In the genomic region with DNA sequence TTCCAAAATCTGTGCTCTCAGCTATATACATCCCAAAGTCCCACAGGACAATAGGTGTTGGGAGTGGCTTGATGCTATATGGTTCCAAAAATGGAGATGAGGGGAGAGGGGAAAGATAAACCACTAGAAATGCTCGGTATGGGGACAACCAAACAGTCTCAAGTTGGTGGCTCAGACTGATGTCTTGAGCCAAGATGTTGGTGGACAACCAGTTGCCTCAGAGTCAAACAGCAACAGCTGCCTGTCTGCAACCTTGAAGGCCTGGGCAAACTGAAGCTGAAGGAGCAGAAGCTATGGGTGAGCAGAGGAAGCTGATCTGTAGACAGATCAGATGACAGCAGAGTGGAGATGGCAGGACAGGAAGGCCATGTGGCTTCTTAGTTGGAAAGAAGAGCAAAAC, we compare ENCODE assay signal across 26 cellular contexts. TPM values are rescaled to one million over a fixed set of nuclear protein-coding genes. Genes with fewer than 3 reads are reported as not detected.
DNase-seq lines count a peak whose midpoint lies in the region; ATAC-seq and TF ChIP-seq lines count a peak whose summit lies in the region.
"Had no signal": no experiment of that assay in that cellular context is flagged by ENCODE, and none has a peak within 500 bp of the region (broad histone marks: within the 10 kb centered on the region; RNA-seq: fewer than 3 reads in every experiment).

No MANE protein-coding gene starts in this region.

- no peak overlapping the region for H3K4me3 ChIP-seq in esophagus muscularis mucosa
- H3K4me3 ChIP-seq: skin epidermis, thoracic aorta, uterus had no signal

- H3K9me3 Mint-ChIP-seq in activated naive CD4-positive, alpha-beta T cell treated with anti-CD3 and anti-CD28 coated beads, Interleukin-2, amount 10 ng/mL, durations not matched to agents 7 days and 5 days, result no peaks in the 10 kb centered on the region
- no peaks in the 10 kb centered on the region for H3K9me3 Mint-ChIP-seq in activated B cell treated with CpG ODN at 0.5 μM for 24 hours
- H3K9me3 Mint-ChIP-seq in stimulated activated effector memory CD8-positive, alpha-beta T cell treated with anti-CD3 and anti-CD28 coated beads, Interleukin-12 subunit alpha, Interleukin-12 subunit beta, amount 100 ng/mL, for 72 hours, result no peaks in the 10 kb centered on the region
- no peaks in the 10 kb centered on the region for H3K9me3 Mint-ChIP-seq in mesothelial cell of epicardium
- H3K9me3 Mint-ChIP-seq: activated naive CD4-positive, alpha-beta T cell treated with anti-CD3 and anti-CD28 coated beads, Interleukin-2, amount 50 U/mL, for 72 hours; activated T-helper 1 cell treated with anti-CD3 and anti-CD28 coated beads, Interleukin-12 subunit alpha, Interleukin-12 subunit beta, Interleukin-2, Interleukin-4 antibody, amounts not matched to agents 30 ng/mL and 10 ng/mL and 1 ng/mL, durations not matched to agents 14 hours and 24 hours and 36 hours; CD4-positive, alpha-beta memory T cell; effector memory CD8-positive, alpha-beta T cell; memory B cell had no signal

- TF ChIP-seq CTCF in activated B cell treated with CpG ODN at 0.5 μM for 24 hours (IDR thresholded peaks at IDR 0.05), result no peak
- TF ChIP-seq CTCF in esophagus muscularis mucosa (IDR thresholded peaks at IDR 0.05), result no peak
- no peak for TF ChIP-seq CTCF in mesothelial cell of epicardium (IDR thresholded peaks at IDR 0.05; ENCODE audit: unreplicated experiment)

- H3K27me3 ChIP-seq in esophagus muscularis mucosa, result no peaks in the 10 kb centered on the region
- H3K27me3 ChIP-seq: uterus had no signal

- CTCF ChIA-PET in activated naive CD4-positive, alpha-beta T cell treated with anti-CD3 and anti-CD28 coated beads, Interleukin-2, amount 10 ng/mL, durations not matched to agents 7 days and 5 days (lab: Charles Lee), result interaction anchor here (1.0 kb wide), 1 partner anchor 84 kb away, joined by 4 read pairs; a partner anchor contains a TSS
- CTCF ChIA-PET in activated B cell treated with CpG ODN at 0.5 μM for 24 hours (lab: Charles Lee), result no interaction called here

- peak; percentile 4 for DNase-seq in activated naive CD4-positive, alpha-beta T cell treated with anti-CD3 and anti-CD28 coated beads, Interleukin-2, amount 10 ng/mL, durations not matched to agents 7 days and 5 days
- no peak for DNase-seq in activated naive CD4-positive, alpha-beta T cell (lab: John Stamatoyannopoulos, UW)
- DNase-seq in activated B cell treated with CpG ODN at 0.5 μM for 24 hours (no peak), esophagus muscularis mucosa (ENCODE audit: extremely low spot score) (peak; percentile 12), mesothelial cell of epicardium (ENCODE audit: low spot score in 2 of 2, unreplicated experiment in 2 of 2) (no peak), NCI-H2171 treated with DMSO at 0.1 percent for 48 hours (lab: John Stamatoyannopoulos, UW) (no peak)
- peak in 1 of 2 donors; percentile 30 for DNase-seq in stimulated activated effector memory CD8-positive, alpha-beta T cell treated with anti-CD3 and anti-CD28 coated beads, Interleukin-12 subunit alpha, Interleukin-12 subunit beta, amount 100 ng/mL, for 72 hours (ENCODE audit: low spot score in 2 of 2)
- DNase-seq: activated CD4-positive, alpha-beta T cell treated with anti-CD3 and anti-CD28 coated beads, Interleukin-2, amount 50 U/mL, for 1 hour; AML-193; CD4-positive, alpha-beta memory T cell; cortex of kidney; effector memory CD8-positive, alpha-beta T cell; glutamatergic neuron; GOT3; NCI-H510A; occipital lobe; SIG-M5; stimulated activated naive CD4-positive, alpha-beta T cell treated with Interleukin-2 at 50 U/mL for 16 hours had no signal

- H3K36me3 Mint-ChIP-seq in activated naive CD4-positive, alpha-beta T cell treated with anti-CD3 and anti-CD28 coated beads, Interleukin-2, amount 10 ng/mL, durations not matched to agents 7 days and 5 days, result peaks cover 37% of the 10 kb centered on the region
- H3K36me3 Mint-ChIP-seq in activated B cell treated with CpG ODN at 0.5 μM for 24 hours (ENCODE audit: low read depth) (peaks cover 66% of the 10 kb centered on the region), mesothelial cell of epicardium (peaks cover 12% of the 10 kb centered on the region)
- H3K36me3 Mint-ChIP-seq in stimulated activated effector memory CD8-positive, alpha-beta T cell treated with anti-CD3 and anti-CD28 coated beads, Interleukin-12 subunit alpha, Interleukin-12 subunit beta, amount 100 ng/mL, for 72 hours, result peaks cover 60% of the 10 kb centered on the region

- H3K27ac Mint-ChIP-seq in activated naive CD4-positive, alpha-beta T cell treated with anti-CD3 and anti-CD28 coated beads, Interleukin-2, amount 10 ng/mL, durations not matched to agents 7 days and 5 days, result no peak overlapping the region
- H3K27ac Mint-ChIP-seq in activated B cell treated with CpG ODN at 0.5 μM for 24 hours (no peak overlapping the region), mesothelial cell of epicardium (no peak overlapping the region)
- peak overlapping the region; percentile 43 for H3K27ac Mint-ChIP-seq in stimulated activated effector memory CD8-positive, alpha-beta T cell treated with anti-CD3 and anti-CD28 coated beads, Interleukin-12 subunit alpha, Interleukin-12 subunit beta, amount 100 ng/mL, for 72 hours
- H3K27ac Mint-ChIP-seq: activated T-helper 1 cell treated with anti-CD3 and anti-CD28 coated beads, Interleukin-12 subunit alpha, Interleukin-12 subunit beta, Interleukin-2, Interleukin-4 antibody, amounts not matched to agents 30 ng/mL and 10 ng/mL and 1 ng/mL, durations not matched to agents 14 hours and 24 hours and 36 hours; memory B cell had no signal

- intact Hi-C loops in activated B cell treated with CpG ODN at 0.5 μM for 24 hours (cut with micrococcal nuclease) (no loop called here), esophagus muscularis mucosa (cut with DNase I) (no loop called here)

- no peaks in the 10 kb centered on the region for H3K9me3 ChIP-seq in esophagus muscularis mucosa
- H3K9me3 ChIP-seq: thoracic aorta, uterus had no signal

- H3K4me1 Mint-ChIP-seq in activated naive CD4-positive, alpha-beta T cell treated with anti-CD3 and anti-CD28 coated beads, Interleukin-2, amount 10 ng/mL, durations not matched to agents 7 days and 5 days, result peaks cover 2% of the 10 kb centered on the region
- H3K4me1 Mint-ChIP-seq in activated B cell treated with CpG ODN at 0.5 μM for 24 hours (peaks cover 12% of the 10 kb centered on the region), mesothelial cell of epicardium (no peaks in the 10 kb centered on the region)
- H3K4me1 Mint-ChIP-seq in stimulated activated effector memory CD8-positive, alpha-beta T cell treated with anti-CD3 and anti-CD28 coated beads, Interleukin-12 subunit alpha, Interleukin-12 subunit beta, amount 100 ng/mL, for 72 hours, result peaks cover 25% of the 10 kb centered on the region

- peaks cover 57 to 78% (median 68%) of the 10 kb centered on the region in 4 donors for H3K4me1 ChIP-seq in esophagus muscularis mucosa

- H3K36me3 ChIP-seq in esophagus muscularis mucosa, result peaks cover 22 to 53% (median 37%) of the 10 kb centered on the region in 4 donors
- H3K36me3 ChIP-seq: uterus had no signal

- TF ChIP-seq EP300 in esophagus muscularis mucosa (IDR thresholded peaks at IDR 0.05), result no peak

- WGBS in esophagus muscularis mucosa, result 88% methylated on average over 1 of the region's 1 CpG

- TF ChIP-seq POLR2A in esophagus muscularis mucosa (IDR thresholded peaks at IDR 0.05; ENCODE audit: low read depth), result no peak

- H3K4me3 Mint-ChIP-seq in activated naive CD4-positive, alpha-beta T cell treated with anti-CD3 and anti-CD28 coated beads, Interleukin-2, amount 10 ng/mL, durations not matched to agents 7 days and 5 days, result no peak overlapping the region
- peak overlapping the region; percentile 15 for H3K4me3 Mint-ChIP-seq in activated B cell treated with CpG ODN at 0.5 μM for 24 hours
- no peak overlapping the region for H3K4me3 Mint-ChIP-seq in stimulated activated effector memory CD8-positive, alpha-beta T cell treated with anti-CD3 and anti-CD28 coated beads, Interleukin-12 subunit alpha, Interleukin-12 subunit beta, amount 100 ng/mL, for 72 hours
- no peak overlapping the region for H3K4me3 Mint-ChIP-seq in mesothelial cell of epicardium
- H3K4me3 Mint-ChIP-seq: activated T-helper 1 cell treated with anti-CD3 and anti-CD28 coated beads, Interleukin-12 subunit alpha, Interleukin-12 subunit beta, Interleukin-2, Interleukin-4 antibody, amounts not matched to agents 30 ng/mL and 10 ng/mL and 1 ng/mL, durations not matched to agents 14 hours and 24 hours and 36 hours; CD4-positive, alpha-beta memory T cell; effector memory CD8-positive, alpha-beta T cell; memory B cell had no signal

- POLR2A ChIA-PET in activated B cell treated with CpG ODN at 0.5 μM for 24 hours (lab: Charles Lee), result no interaction called here

- peak overlapping the region in 2 of 4 donors; percentile 67 to 82 for H3K27ac ChIP-seq in esophagus muscularis mucosa (replicated peaks in 1 of 4)
- H3K27ac ChIP-seq: skin epidermis, thoracic aorta, uterus, VCaP had no signal

- H3K27me3 Mint-ChIP-seq in activated naive CD4-positive, alpha-beta T cell treated with anti-CD3 and anti-CD28 coated beads, Interleukin-2, amount 10 ng/mL, durations not matched to agents 7 days and 5 days, result no peaks in the 10 kb centered on the region
- no peaks in the 10 kb centered on the region for H3K27me3 Mint-ChIP-seq in activated B cell treated with CpG ODN at 0.5 μM for 24 hours
- no peaks in the 10 kb centered on the region for H3K27me3 Mint-ChIP-seq in mesothelial cell of epicardium (ENCODE audit: low read depth)
- H3K27me3 Mint-ChIP-seq: CD4-positive, alpha-beta memory T cell; effector memory CD8-positive, alpha-beta T cell; memory B cell had no signal

- ATAC-seq in activated B cell treated with CpG ODN at 0.5 μM for 24 hours (ENCODE audit: low read depth), result no peak
- ATAC-seq in stimulated activated effector memory CD8-positive, alpha-beta T cell treated with anti-CD3 and anti-CD28 coated beads, Interleukin-12 subunit alpha, Interleukin-12 subunit beta, amount 100 ng/mL, for 72 hours, result no peak
- no peak for ATAC-seq in HG03469 (IDR thresholded peaks at IDR 0.05; ENCODE audit: unreplicated experiment)
- ATAC-seq: activated naive CD4-positive, alpha-beta T cell treated with anti-CD3 and anti-CD28 coated beads, Interleukin-2, amount 50 U/mL, for 72 hours; effector memory CD8-positive, alpha-beta T cell had no signal

RNA-seq across cellular contexts. Expression of a gene that starts 4.0 kb away (rescaled TPM):
- total RNA-seq in activated B cell treated with CpG ODN at 0.5 μM for 24 hours, result 29.1 and 30.5 TPM in 2 replicates
- total RNA-seq in esophagus muscularis mucosa, result 10 to 100 TPM; 12.4 to 34.0 (median 27.0) TPM
- total RNA-seq in mesothelial cell of epicardium, result 18.6 to 22.5 TPM (median 21.0 TPM) in 3 replicates

RNA-seq across cellular contexts. Expression of a gene that starts 4.1 kb away (rescaled TPM):
- 113 and 128 TPM in 2 replicates for total RNA-seq in activated B cell treated with CpG ODN at 0.5 μM for 24 hours
- total RNA-seq in esophagus muscularis mucosa, result 100 to 1,000 TPM; 481 to 652 (median 606) TPM
- total RNA-seq in mesothelial cell of epicardium, result 127 to 144 TPM (median 130 TPM) in 3 replicates

RNA-seq across cellular contexts. Expression of a gene that starts 12.6 kb away (rescaled TPM):
- 149 and 154 TPM in 2 replicates for total RNA-seq in activated B cell treated with CpG ODN at 0.5 μM for 24 hours
- 10 to 100 TPM; 24.2 to 51.1 (median 43.4) TPM for total RNA-seq in esophagus muscularis mucosa
- total RNA-seq in mesothelial cell of epicardium, result 112 to 119 TPM (median 115 TPM) in 3 replicates

RNA-seq across cellular contexts. Expression of a gene that starts 19.8 kb away (rescaled TPM):
- total RNA-seq in activated B cell treated with CpG ODN at 0.5 μM for 24 hours, result 98.2 and 123 TPM in 2 replicates
- 10 to 100 TPM; 44.4 to 71.5 (median 54.9) TPM for total RNA-seq in esophagus muscularis mucosa
- total RNA-seq in mesothelial cell of epicardium, result 45.8 to 50.1 TPM (median 46.0 TPM) in 3 replicates

RNA-seq across cellular contexts. Expression of a gene that starts 56.2 kb away (rescaled TPM):
- 0.17 and 0.22 TPM in 2 replicates for total RNA-seq in activated B cell treated with CpG ODN at 0.5 μM for 24 hours
- total RNA-seq in esophagus muscularis mucosa, result 10 to 100 TPM; 27.0 to 60.9 (median 34.0) TPM
- total RNA-seq in mesothelial cell of epicardium, result 75.9 to 81.2 TPM (median 77.3 TPM) in 3 replicates

Comparison
In these comparisons a context has a peak if more than half of its experiments do, and no peak if none do; other contexts are left out.
1. DNase-seq: peak in activated naive CD4-positive, alpha-beta T cell treated with anti-CD3 and anti-CD28 coated beads, Interleukin-2, amount 10 ng/mL, durations not matched to agents 7 days and 5 days (single experiment) and esophagus muscularis mucosa (single experiment); none in activated naive CD4-positive, alpha-beta T cell (0 of 4), activated B cell treated with CpG ODN at 0.5 μM for 24 hours (single experiment), mesothelial cell of epicardium (0 of 2) and NCI-H2171 treated with DMSO at 0.1 percent for 48 hours (single experiment).